1 cellular context compared by ENCODE assay signal in the genomic region with DNA sequence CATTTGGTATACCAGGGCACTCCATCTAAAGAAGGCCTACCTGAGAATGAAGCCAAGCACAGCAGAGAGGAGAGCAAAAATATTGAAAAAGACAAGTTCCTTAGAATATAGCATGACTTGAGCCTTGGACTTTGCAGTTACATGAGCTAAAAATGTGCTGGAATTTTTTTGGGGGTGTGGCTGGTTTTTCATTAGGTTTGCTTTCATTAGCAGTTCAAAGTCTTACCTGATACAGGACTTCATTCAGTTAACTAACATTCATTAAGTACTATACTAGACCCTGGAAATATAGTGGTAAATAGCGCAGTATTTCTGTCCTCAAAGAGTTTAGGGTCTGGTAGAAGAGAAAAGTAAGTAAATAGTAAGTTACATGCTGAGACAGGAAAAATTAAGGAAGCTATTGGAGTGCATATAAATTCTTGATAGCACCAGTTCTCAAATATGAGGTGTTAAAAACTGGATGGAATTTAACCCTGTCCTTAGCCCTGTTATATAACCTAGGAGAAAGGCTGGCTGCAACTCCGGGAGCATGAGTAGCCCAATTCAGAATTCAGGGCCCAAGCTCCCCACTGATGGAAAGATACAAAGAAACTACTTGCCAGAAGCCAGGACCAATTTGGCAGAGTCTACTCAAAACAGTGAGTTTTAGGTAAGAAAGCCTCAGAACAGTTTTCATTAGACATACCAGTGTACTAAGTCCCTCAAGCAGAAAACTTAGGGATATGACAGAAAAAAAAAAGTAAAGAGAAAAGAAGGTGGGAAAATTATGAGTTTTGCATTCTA.
TF ChIP-seq lines count a peak whose summit lies in the region.

No MANE protein-coding gene starts in this region.

TF ChIP-seq in IMR-90, 13 proteins besides CTCF, POLR2A, EP300 and RAD21 (continued from another document):
- TF ChIP-seq, protein P1, sequence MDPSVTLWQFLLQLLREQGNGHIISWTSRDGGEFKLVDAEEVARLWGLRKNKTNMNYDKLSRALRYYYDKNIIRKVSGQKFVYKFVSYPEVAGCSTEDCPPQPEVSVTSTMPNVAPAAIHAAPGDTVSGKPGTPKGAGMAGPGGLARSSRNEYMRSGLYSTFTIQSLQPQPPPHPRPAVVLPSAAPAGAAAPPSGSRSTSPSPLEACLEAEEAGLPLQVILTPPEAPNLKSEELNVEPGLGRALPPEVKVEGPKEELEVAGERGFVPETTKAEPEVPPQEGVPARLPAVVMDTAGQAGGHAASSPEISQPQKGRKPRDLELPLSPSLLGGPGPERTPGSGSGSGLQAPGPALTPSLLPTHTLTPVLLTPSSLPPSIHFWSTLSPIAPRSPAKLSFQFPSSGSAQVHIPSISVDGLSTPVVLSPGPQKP (IDR thresholded peaks at IDR 0.05; ENCODE audit: borderline replicate concordance, low read depth, low read length), result no peak
- TF ChIP-seq NFE2L2 (IDR thresholded peaks at IDR 0.05; ENCODE audit: low read depth, low read length), result no peak
- TF ChIP-seq SMC3 (IDR thresholded peaks at IDR 0.05; ENCODE audit: low read depth, low read length), result no peak
- no peak for TF ChIP-seq BHLHE40 (IDR thresholded peaks at IDR 0.05; ENCODE audit: low read depth, low read length)
- TF ChIP-seq MXI1 (IDR thresholded peaks at IDR 0.05; ENCODE audit: borderline replicate concordance, low read depth, low read length), result no peak
- no peak for TF ChIP-seq MAZ (IDR thresholded peaks at IDR 0.05; ENCODE audit: borderline replicate concordance, low read depth, low read length)
- no peak for TF ChIP-seq RFX5 (IDR thresholded peaks at IDR 0.05; ENCODE audit: low read depth, low read length)
- TF ChIP-seq FOS (IDR thresholded peaks at IDR 0.05; ENCODE audit: low read depth, low read length), result no peak
- no peak for TF ChIP-seq CEBPB (IDR thresholded peaks at IDR 0.05; ENCODE audit: low read depth, low read length)
TF ChIP-seq in IMR-90: peak in this region for 0.
